In the genomic region with DNA sequence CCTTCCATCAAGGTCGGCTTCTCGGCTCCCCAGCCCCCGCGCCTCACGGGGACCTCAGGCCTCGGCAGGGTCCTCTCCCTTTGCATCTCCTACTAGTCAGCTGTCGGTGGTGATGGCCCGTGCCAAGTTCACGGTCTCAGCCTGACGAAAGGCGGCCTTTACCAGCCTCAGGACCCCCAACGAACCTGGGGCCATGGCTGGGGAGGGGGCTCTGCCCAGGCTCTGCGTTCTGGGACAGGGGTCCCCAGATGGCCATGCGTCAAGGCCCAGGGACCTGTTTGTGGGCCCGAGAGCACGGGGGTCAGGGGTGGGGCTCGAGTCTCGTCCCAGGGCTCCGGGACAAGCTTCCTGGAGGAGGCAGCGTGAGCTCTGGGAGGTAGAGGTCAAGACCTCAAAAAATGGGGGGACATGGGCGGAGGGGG, we compare ENCODE assay signal across 8 cellular contexts. TPM values are rescaled to one million over a fixed set of nuclear protein-coding genes. Genes with fewer than 3 reads are reported as not detected.
A peak's percentile ranks its signal among the peaks of the same experiment; 100 is the strongest.
DNase-seq lines count a peak whose midpoint lies in the region; ATAC-seq and TF ChIP-seq lines count a peak whose summit lies in the region.

No MANE protein-coding gene starts in this region.

- no peaks in the 10 kb centered on the region for H3K36me3 ChIP-seq in GM06990 (ENCODE audit: control insufficient read depth, insufficient read depth, low read length)
- H3K36me3 ChIP-seq in psoas muscle (ENCODE audit: insufficient read depth in 1 of 2, low read depth in 1 of 2): no peaks in the 10 kb centered on the region

- ATAC-seq in T-helper 17 cell (no peak), psoas muscle (peak in 2 of 4 donors; percentile 6 to 13), HG03045 (IDR thresholded peaks at IDR 0.05; ENCODE audit: unreplicated experiment) (no peak), HG02678 (IDR thresholded peaks at IDR 0.05; ENCODE audit: unreplicated experiment) (no peak), HG03354 (IDR thresholded peaks at IDR 0.05; ENCODE audit: poor library complexity, severe bottlenecking, unreplicated experiment) (no peak)

- peaks cover 4% of the 10 kb centered on the region for H3K4me1 ChIP-seq in psoas muscle

- H3K27ac ChIP-seq in psoas muscle: peak overlapping the region; percentile 75

- H3K27ac Mint-ChIP-seq in T-helper 17 cell: peak overlapping the region; percentile 85

- intact Hi-C loops in psoas muscle (cut with DNase I): loop anchor here (5.0 kb wide), 2 partner anchors 210 to 460 kb away; no protein-coding TSS in a partner anchor

- H3K27me3 ChIP-seq in GM06990 (replicated peaks; ENCODE audit: control insufficient read depth, insufficient read depth, low read length): no peaks in the 10 kb centered on the region
- H3K27me3 ChIP-seq in psoas muscle (ENCODE audit: insufficient read depth in 3 of 3, low read length in 2 of 3): no peaks in the 10 kb centered on the region

- H3K36me3 Mint-ChIP-seq in T-helper 17 cell (ENCODE audit: low read depth): no peaks in the 10 kb centered on the region

- peak; percentile 29 for DNase-seq in GM06990 (ENCODE audit: extremely low read depth, insufficient read length)
- DNase-seq in T-helper 17 cell: no peak
- DNase-seq in fibroblast of pulmonary artery (ENCODE audit: low read depth): no peak
- peak; percentile 39 to 64 for DNase-seq in psoas muscle
- no peak for DNase-seq in Ammon's horn (ENCODE audit: low spot score)

- no peaks in the 10 kb centered on the region for H3K27me3 Mint-ChIP-seq in T-helper 17 cell

- H3K4me3 Mint-ChIP-seq in T-helper 17 cell: no peak overlapping the region

- 42 to 55% (median 46%) methylated on average over 21 of the region's 21 CpGs for WGBS in psoas muscle, 3 donors

- peaks cover 11% of the 10 kb centered on the region for H3K4me1 Mint-ChIP-seq in T-helper 17 cell

- H3K9me3 ChIP-seq in T-helper 17 cell (ENCODE audit: control insufficient read depth, low read length, poor library complexity, severe bottlenecking) (no peaks in the 10 kb centered on the region), psoas muscle (no peaks in the 10 kb centered on the region)

- TF ChIP-seq CTCF in GM06990 (IDR thresholded peaks at IDR 0.05; ENCODE audit: insufficient read depth, low read length, poor library complexity, severe bottlenecking): no peak
- TF ChIP-seq CTCF in fibroblast of pulmonary artery (IDR thresholded peaks at IDR 0.05; ENCODE audit: low read length, missing control alignments): no peak
- TF ChIP-seq CTCF in psoas muscle (IDR thresholded peaks at IDR 0.05): no peak

- peak overlapping the region; percentile 58 for H3K4me3 ChIP-seq in GM06990 (replicated peaks; ENCODE audit: low read depth, low read length)
- peak overlapping the region; percentile 46 for H3K4me3 ChIP-seq in fibroblast of pulmonary artery (replicated peaks; ENCODE audit: low read depth, low read length)
- peak overlapping the region; percentile 68 for H3K4me3 ChIP-seq in psoas muscle

RNA-seq across cellular contexts. Expression of a gene that starts 32.8 kb away (rescaled TPM):
- total RNA-seq in T-helper 17 cell: under 1 TPM in 1 of 2 donors, not detected in 1; 0.30 TPM
- total RNA-seq in psoas muscle: under 1 TPM in 1 of 4 donors, not detected in 3; 0.11 TPM
- under 1 TPM; 0.04 to 0.39 (median 0.38) TPM for polyA plus RNA-seq in psoas muscle

RNA-seq across cellular contexts. Expression of a gene that starts 46.7 kb away (rescaled TPM):
- 10 to 100 TPM; 75.5 to 77.9 TPM for total RNA-seq in T-helper 17 cell
- 10 to 100 TPM; 44.6 to 58.4 (median 53.3) TPM for total RNA-seq in psoas muscle
- polyA plus RNA-seq in psoas muscle: 10 to 100 TPM; 23.8 to 44.3 (median 34.7) TPM

Comparison
In these comparisons a context has a peak if more than half of its experiments do, and no peak if none do; other contexts are left out.
1. DNase-seq: peak in GM06990 (single experiment) and psoas muscle (2 of 2); none in T-helper 17 cell (0 of 3), fibroblast of pulmonary artery (single experiment) and Ammon's horn (single experiment).
2. Peak in every context shown above with its lines, with median percentiles within 50 percentile points of each other: H3K4me3 ChIP-seq.